Comparison of ENCODE assay signal across 8 cellular contexts in the genomic region with DNA sequence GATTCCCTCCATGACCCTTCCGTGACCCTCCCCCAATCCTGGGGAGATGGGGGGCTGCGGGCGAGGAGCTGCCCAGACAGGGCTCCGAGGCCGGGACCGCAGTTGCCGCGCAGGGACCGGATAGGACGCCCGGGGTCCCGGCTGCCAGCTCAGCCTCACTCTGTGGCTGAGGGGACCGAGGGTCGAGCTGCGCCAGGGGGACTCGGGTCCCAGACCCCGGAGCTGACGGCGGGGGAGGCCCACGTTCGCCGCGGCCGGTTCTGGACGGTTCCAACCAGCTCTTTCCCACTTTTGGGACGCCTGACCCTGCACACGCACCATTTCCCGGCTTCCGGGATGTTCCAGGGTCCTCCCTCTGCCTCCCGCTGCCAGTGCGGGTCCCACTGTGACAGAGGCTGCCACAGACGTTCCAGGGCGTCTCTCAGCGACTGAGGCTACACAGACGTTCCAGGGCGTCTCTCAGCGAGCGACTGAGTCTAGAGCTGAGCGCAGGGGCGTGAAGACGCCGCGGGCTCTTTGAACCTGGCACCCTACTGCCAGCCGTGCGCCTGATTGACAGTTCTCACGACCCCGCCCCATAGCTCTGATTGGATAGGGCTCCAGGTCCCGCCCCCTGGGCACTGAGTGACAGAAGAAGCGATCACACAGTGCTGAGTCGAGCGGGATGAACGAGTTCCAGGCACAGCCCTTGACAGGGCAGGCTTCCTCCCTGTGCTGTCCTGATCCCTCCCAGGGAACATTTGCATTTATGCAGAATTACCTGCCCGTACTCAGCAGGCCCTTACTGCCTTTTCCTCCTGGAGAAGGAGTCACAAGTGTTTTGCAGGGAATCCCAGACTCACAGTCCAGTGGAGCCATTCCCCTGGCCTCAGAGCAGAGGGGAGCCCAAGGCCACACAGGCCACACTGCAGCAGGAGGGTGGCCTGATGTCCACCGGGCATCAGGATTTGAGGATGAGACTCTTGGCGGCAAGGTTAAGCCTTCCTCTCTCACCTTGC. TPM values are rescaled to one million over a fixed set of nuclear protein-coding genes. Genes with fewer than 3 reads are reported as not detected.
DNase-seq lines count a peak whose midpoint lies in the region; ATAC-seq and FAIRE-seq lines count a peak whose summit lies in the region.

A gene (minus strand): TSS at position 472 of the 998 bp plus-strand sequence. CDS start 151 bp downstream, at position 321.

- peak; percentile 89 for FAIRE-seq in frontal cortex (lab: Jason Lieb, UNC)

- peak; percentile 97 for DNase-seq in DMS79 (lab: John Stamatoyannopoulos, UW)
- DNase-seq in Jurkat, Clone E6-1 (ENCODE audit: low read depth, low spot score), result peak; percentile 98
- peak; percentile 98 to 99 for DNase-seq in SJCRH30
- peak; percentile 100 for DNase-seq in activated naive CD4-positive, alpha-beta T cell treated with anti-CD3 and anti-CD28 coated beads for 36 hours
- peak; percentile 86 to 92 for DNase-seq in frontal cortex (ENCODE audit: low spot score in 2 of 2)

- H2AFZ ChIP-seq in neuron (ENCODE audit: low read depth, low read length), result peak within 1 kb of the TSS; percentile 64

- no peaks in the 10 kb centered on the region for H3K9me3 Mint-ChIP-seq in activated naive CD4-positive, alpha-beta T cell treated with anti-CD3 and anti-CD28 coated beads for 36 hours

- H3K4me3 Mint-ChIP-seq in activated naive CD4-positive, alpha-beta T cell treated with anti-CD3 and anti-CD28 coated beads for 36 hours, result peak within 1 kb of the TSS; percentile 97

- H3K27ac Mint-ChIP-seq in activated naive CD4-positive, alpha-beta T cell treated with anti-CD3 and anti-CD28 coated beads for 36 hours, result peak within 1 kb of the TSS; percentile 96

- H3K27ac ChIP-seq in SJCRH30 (peak within 1 kb of the TSS; percentile 20), stomach smooth muscle (ENCODE audit: low read length) (peak within 1 kb of the TSS; percentile 90)

- H3K36me3 ChIP-seq in SJCRH30, result no peaks in the 10 kb centered on the region
- no peaks in the 10 kb centered on the region for H3K36me3 ChIP-seq in neuron (ENCODE audit: insufficient read depth, low read length)
- no peaks in the 10 kb centered on the region for H3K36me3 ChIP-seq in stomach smooth muscle (ENCODE audit: control insufficient read depth in 2 of 2, insufficient read depth in 2 of 2, low read length in 2 of 2)

- no peaks in the 10 kb centered on the region for H3K27me3 ChIP-seq in SJCRH30
- H3K27me3 ChIP-seq in neuron (ENCODE audit: insufficient read depth, low read length), result no peaks in the 10 kb centered on the region
- no peaks in the 10 kb centered on the region for H3K27me3 ChIP-seq in stomach smooth muscle (ENCODE audit: control insufficient read depth in 1 of 2, insufficient read depth in 2 of 2, low read length in 2 of 2)

- no peaks in the 10 kb centered on the region for H3K27me3 Mint-ChIP-seq in activated naive CD4-positive, alpha-beta T cell treated with anti-CD3 and anti-CD28 coated beads for 36 hours (ENCODE audit: low read depth)

- H3K36me3 Mint-ChIP-seq in activated naive CD4-positive, alpha-beta T cell treated with anti-CD3 and anti-CD28 coated beads for 36 hours (ENCODE audit: low read depth), result peaks cover 5% of the 10 kb centered on the region

- H3K4me3 ChIP-seq in Jurkat, Clone E6-1 (ENCODE audit: low read length), result peak within 1 kb of the TSS; percentile 72
- H3K4me3 ChIP-seq in SJCRH30 (peak within 1 kb of the TSS; percentile 82), neuron (ENCODE audit: low read length) (peak within 1 kb of the TSS; percentile 67), stomach smooth muscle (ENCODE audit: low read length in 2 of 2) (peak within 1 kb of the TSS; percentile 88 to 96)

- intact Hi-C loops in activated naive CD4-positive, alpha-beta T cell treated with anti-CD3 and anti-CD28 coated beads for 36 hours (cut with micrococcal nuclease), result loop anchor here (1.0 to 5.0 kb wide), 9 partner anchors 32 to 455 kb away; a partner anchor contains a TSS

- H3K4me1 ChIP-seq in SJCRH30 (0 out of 2 replicates have a peak, but pooled peaks cover 4% of the 10 kb centered on the region), neuron (ENCODE audit: insufficient read depth, low read length) (peaks cover 10% of the 10 kb centered on the region), stomach smooth muscle (ENCODE audit: control insufficient read depth, insufficient read depth, low read length) (peaks cover 15% of the 10 kb centered on the region)

- H3K4me1 Mint-ChIP-seq in activated naive CD4-positive, alpha-beta T cell treated with anti-CD3 and anti-CD28 coated beads for 36 hours (ENCODE audit: low read depth), result peaks cover 36% of the 10 kb centered on the region

- CTCF ChIA-PET in activated naive CD4-positive, alpha-beta T cell treated with anti-CD3 and anti-CD28 coated beads for 36 hours (lab: Charles Lee), result interaction anchor here (0.6 to 2.8 kb wide), 6 partner anchors 12 to 129 kb away, joined by 3 to 7 read pairs (median 4); a partner anchor contains a TSS

- no peaks in the 10 kb centered on the region for H3K9me3 ChIP-seq in SJCRH30 (replicated peaks)
- H3K9me3 ChIP-seq in neuron (ENCODE audit: low read length), result no peaks in the 10 kb centered on the region
- no peaks in the 10 kb centered on the region for H3K9me3 ChIP-seq in stomach smooth muscle (ENCODE audit: control insufficient read depth in 2 of 2, low read length in 2 of 2)

- ATAC-seq in GM21619 (IDR thresholded peaks at IDR 0.05; ENCODE audit: unreplicated experiment), result peak; percentile 84

- H3K9ac ChIP-seq in stomach smooth muscle (ENCODE audit: low read length in 2 of 2), result peak within 1 kb of the TSS; percentile 91 to 93

RNA-seq across cellular contexts. Expression of the gene that starts here (rescaled TPM):
- 3.3 TPM for polyA plus RNA-seq in Jurkat, Clone E6-1 (2012; ENCODE audit: insufficient read depth, insufficient read length)
- total RNA-seq in SJCRH30 (2014; rRNA removed; shearing (Covaris generic)), result 2.4 and 3.6 TPM in 2 replicates
- 1 to 10 TPM; 3.0 to 4.1 TPM for total RNA-seq in activated naive CD4-positive, alpha-beta T cell treated with anti-CD3 and anti-CD28 coated beads for 36 hours
- total RNA-seq in frontal cortex, result 0.82 TPM

Comparison
In these comparisons a context has a peak if more than half of its experiments do, and no peak if none do; other contexts are left out.
1. Peak in every context shown above with its lines: DNase-seq, ATAC-seq, H3K4me3 ChIP-seq and H3K27ac ChIP-seq.
2. Peak in DNase-seq in frontal cortex; RNA of the gene not detected or under 1 TPM.